ENCODE assay signal across 8 cellular contexts in the genomic region with DNA sequence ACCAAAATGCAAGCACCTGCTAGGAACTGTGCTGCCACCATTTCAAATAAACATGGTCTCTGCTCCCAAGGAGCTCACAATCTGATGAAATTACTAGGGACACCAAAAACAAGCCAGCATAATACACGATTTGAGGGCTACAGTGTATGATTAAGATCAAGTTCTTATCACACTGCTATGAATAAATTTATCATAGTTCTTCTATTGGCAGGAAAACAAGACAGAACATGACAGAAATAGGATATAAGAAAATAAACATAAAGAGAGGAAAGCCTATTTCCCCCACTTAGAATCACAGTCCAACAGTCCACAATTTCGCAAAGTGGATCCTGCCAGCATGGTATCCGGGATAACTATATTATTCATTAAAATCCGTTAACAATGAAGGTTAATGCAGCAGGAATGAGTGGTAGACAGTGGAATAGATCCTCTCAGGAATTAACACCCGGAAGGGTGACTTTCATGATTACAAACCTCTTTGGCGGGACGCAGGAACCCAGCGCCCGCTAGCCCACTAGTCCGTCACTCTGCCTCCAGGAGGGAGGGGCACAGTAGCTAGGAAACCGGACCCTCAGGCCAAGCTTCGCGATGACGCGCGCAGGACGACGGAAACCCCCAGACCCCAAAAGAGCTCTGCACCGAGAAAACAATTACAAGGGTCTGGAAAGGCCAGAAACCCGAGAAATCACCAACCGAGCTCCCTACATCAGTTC. TPM values are rescaled to one million over a fixed set of nuclear protein-coding genes. Genes with fewer than 3 reads are reported as not detected.
DNase-seq lines count a peak whose midpoint lies in the region; ATAC-seq, FAIRE-seq and TF ChIP-seq lines count a peak whose summit lies in the region.

No MANE protein-coding gene starts in this region.

- no peaks in the 10 kb centered on the region for H4K20me1 ChIP-seq in K562 (replicated peaks; ENCODE audit: control insufficient read depth, insufficient read depth, low read length)

- POLR2A ChIA-PET in K562 (lab: Yijun Ruan, JAX): interaction anchor here (0.6 to 1.5 kb wide), 10 partner anchors 9 to 599 kb away, joined by 3 to 5 read pairs (median 4); partner anchors contain the start of genes CEP57 and FAM76B

- peak overlapping the region; percentile 67 for H3K4me3 ChIP-seq in K562

- WGBS in K562 (ENCODE audit: insufficient coverage, low coverage, missing lambda C conversion rate): under 1% methylated on average over 16 of the region's 21 CpGs

- H3K27ac ChIP-seq in K562 (ENCODE audit: extremely low read depth, low read depth, low read length): peak overlapping the region; percentile 67

- no peaks in the 10 kb centered on the region for H3K9me1 ChIP-seq in K562 (ENCODE audit: control insufficient read depth, insufficient read depth, low read length)

- peaks cover 40% of the 10 kb centered on the region for H3K36me3 Mint-ChIP-seq in stimulated activated effector memory CD8-positive, alpha-beta T cell treated with anti-CD3 and anti-CD28 coated beads, Interleukin-12 subunit alpha, Interleukin-12 subunit beta, amount 100 ng/mL, for 72 hours

- peaks cover 0 to 4% of the 10 kb centered on the region in 2 experiments; a peak in 1 of 5 replicates for H3K4me1 ChIP-seq in K562 (replicated peaks in 1 of 2; ENCODE audit: control insufficient read depth in 2 of 2, insufficient read depth in 2 of 2, low read length in 2 of 2)

- H3K27me3 ChIP-seq in K562 (ENCODE audit: control insufficient read depth in 2 of 2, insufficient read depth in 2 of 2, low read length in 2 of 2): no peaks in the 10 kb centered on the region

- H3K27ac Mint-ChIP-seq in stimulated activated effector memory CD8-positive, alpha-beta T cell treated with anti-CD3 and anti-CD28 coated beads, Interleukin-12 subunit alpha, Interleukin-12 subunit beta, amount 100 ng/mL, for 72 hours: peak overlapping the region; percentile 90

- intact Hi-C loops in Right ventricle myocardium inferior (cut with DNase I) (no loop called here), cardiac septum (cut with DNase I) (loop anchor here (5.0 kb wide), 1 partner anchor 597 kb away; the partner anchor contains the start of gene CEP57), K562 (cut with micrococcal nuclease) (no loop called here)

- peak overlapping the region; percentile 90 for H3K4me2 ChIP-seq in K562 (ENCODE audit: insufficient read depth, low read length)

- no peaks in the 10 kb centered on the region for H3K9me3 Mint-ChIP-seq in stimulated activated effector memory CD8-positive, alpha-beta T cell treated with anti-CD3 and anti-CD28 coated beads, Interleukin-12 subunit alpha, Interleukin-12 subunit beta, amount 100 ng/mL, for 72 hours

- peaks cover 10% of the 10 kb centered on the region; the same call in 1 of the 2 replicates for H3K9me3 ChIP-seq in K562 (replicated peaks; ENCODE audit: control insufficient read depth, insufficient read depth, low read depth, low read length)

- CTCF ChIA-PET in K562 (lab: Yijun Ruan, JAX; ENCODE audit: low intra/inter-chr PET ratio): no interaction called here

- BruUV-seq in K562 (replicated peaks; lab: Mats Ljungman, UMichigan): TSS peak; percentile 50

- peaks cover 47% of the 10 kb centered on the region for H3K79me2 ChIP-seq in K562 (ENCODE audit: control insufficient read depth, insufficient read depth, low read length)

- peak overlapping the region; percentile 94 for H2AFZ ChIP-seq in K562 (ENCODE audit: low read depth, low read length)

- peak overlapping the region; percentile 86 for H3K4me3 Mint-ChIP-seq in stimulated activated effector memory CD8-positive, alpha-beta T cell treated with anti-CD3 and anti-CD28 coated beads, Interleukin-12 subunit alpha, Interleukin-12 subunit beta, amount 100 ng/mL, for 72 hours

- no peak for TF ChIP-seq CTCF in K562 (IDR thresholded peaks at IDR 0.05 in 2 of 3, conservative IDR thresholded peaks at IDR 0.05 in 1 of 3; ENCODE audit: insufficient read depth in 2 of 3, low read depth in 1 of 3, low read length in 3 of 3)

- peaks cover 15% of the 10 kb centered on the region; the same call in 2 of the 3 replicates for H3K36me3 ChIP-seq in K562 (ENCODE audit: control insufficient read depth, insufficient read depth, low read length)

- FAIRE-seq in K562 (lab: Jason Lieb, UNC): peak; percentile 19

- H3K9ac ChIP-seq in K562 (ENCODE audit: insufficient read depth in 1 of 2, low read depth in 2 of 2, low read length in 2 of 2): peak overlapping the region; percentile 61 to 89

- in situ Hi-C loops in K562 (cut with MboI): loop anchor here (5.0 kb wide), 1 partner anchor 42 kb away; no protein-coding TSS in a partner anchor

- DNase-seq in Right ventricle myocardium inferior (ENCODE audit: missing footprints) (no peak), cardiac septum (ENCODE audit: low spot score) (no peak), NCI-H1930 (lab: John Stamatoyannopoulos, UW) (peak; percentile 44), K562 (ENCODE audit: extremely low read depth in 1 of 4, low spot score in 3 of 4) (peak; percentile 32 to 72 (median 46)), islet precursor cell (peak; percentile 78)
- no peak for DNase-seq in stimulated activated effector memory CD8-positive, alpha-beta T cell treated with anti-CD3 and anti-CD28 coated beads, Interleukin-12 subunit alpha, Interleukin-12 subunit beta, amount 100 ng/mL, for 72 hours (ENCODE audit: low spot score in 2 of 2)
- DNase-seq in activated CD8-positive, alpha-beta memory T cell treated with anti-CD3 and anti-CD28 coated beads, Interleukin-2, amount 50 U/mL, for 4 hours: no peak

- no peak for TF ChIP-seq RAD21 in K562 (CRISPR knock-in tag; conservative IDR thresholded peaks at IDR 0.05 in 1 of 2, IDR thresholded peaks at IDR 0.05 in 1 of 2)

- ATAC-seq in Right ventricle myocardium inferior: peak; percentile 41
- peak; percentile 21 for ATAC-seq in HG02763 (IDR thresholded peaks at IDR 0.05; ENCODE audit: unreplicated experiment)
- ATAC-seq in K562: peak; percentile 69
- ATAC-seq in stimulated activated effector memory CD8-positive, alpha-beta T cell treated with anti-CD3 and anti-CD28 coated beads, Interleukin-12 subunit alpha, Interleukin-12 subunit beta, amount 100 ng/mL, for 72 hours: peak; percentile 40

- TF ChIP-seq EP300 in K562 (IDR thresholded peaks at IDR 0.05; ENCODE audit: low read length): no peak

- H3K4me1 Mint-ChIP-seq in stimulated activated effector memory CD8-positive, alpha-beta T cell treated with anti-CD3 and anti-CD28 coated beads, Interleukin-12 subunit alpha, Interleukin-12 subunit beta, amount 100 ng/mL, for 72 hours: peaks cover 45% of the 10 kb centered on the region

- TF ChIP-seq POLR2A in K562 (conservative IDR thresholded peaks at IDR 0.05): no peak

RNA-seq across cellular contexts. Expression of gene CCDC82, which starts 0.7 kb away (rescaled TPM):
- 16.9 TPM for total RNA-seq in Right ventricle myocardium inferior
- total RNA-seq in cardiac septum: 16.4 TPM
- 16.2 and 95.5 TPM in 2 replicates for total RNA-seq in K562 (2011; cell fraction: chromatin; rRNA removed; ENCODE audit: low replicate concordance)
- total RNA-seq in K562 (2011; cell fraction: nucleolus; rRNA removed): 7.0 and 10.5 TPM in 2 replicates
- 32.7 and 61.0 TPM in 2 replicates for total RNA-seq in K562 (2011; cell fraction: nucleoplasm; rRNA removed)
- 10.3 and 12.5 TPM in 2 replicates for total RNA-seq in K562 (2014; rRNA removed)
- 24.5 and 36.9 TPM in 2 replicates for total RNA-seq in K562 (2014; rRNA removed; fragmentation: Illumina TruSeq; extraction: Trizol)
- total RNA-seq in K562 (2015; rRNA removed; fragmentation: Illumina TruSeq; extraction: Trizol): 23.7 and 25.7 TPM in 2 replicates
- total RNA-seq in K562 (2021): 16.2 and 16.5 TPM in 2 replicates
- 17.5 and 21.8 TPM in 2 replicates for polyA plus RNA-seq in K562 (2011; rRNA removed)
- 1.9 and 5.6 TPM in 2 replicates for polyA plus RNA-seq in K562 (2011; cell fraction: cytosol; rRNA removed)
- 14.6 and 22.5 TPM in 2 replicates for polyA plus RNA-seq in K562 (2011; cell fraction: nucleus; rRNA removed)
- polyA plus RNA-seq in K562 (2012): 19.3 and 21.7 TPM in 2 replicates
- 44.0 and 51.3 TPM in 2 replicates for polyA plus RNA-seq in K562 (2014; fragmentation: Illumina TruSeq; extraction: Trizol)
- 10 to 100 TPM; 23.7 to 24.7 TPM for polyA plus RNA-seq in K562 (2014; fragmentation: Nextera tagmentation; extraction: Ambion mirVana)
- polyA plus RNA-seq in K562 (2014; rRNA removed): 37.2 and 45.7 TPM in 2 replicates
- 19.2 and 20.1 TPM in 2 replicates for polyA minus RNA-seq in K562 (2011; rRNA and poly(A)+ RNA removed)
- 4.2 and 4.4 TPM in 2 replicates for polyA minus RNA-seq in K562 (2011; cell fraction: cytosol; rRNA and poly(A)+ RNA removed)
- 26.7 and 39.9 TPM in 2 replicates for polyA minus RNA-seq in K562 (2011; cell fraction: nucleus; rRNA and poly(A)+ RNA removed)

RNA-seq across cellular contexts. Expression of gene JRKL, which starts 0.8 kb away (rescaled TPM):
- total RNA-seq in Right ventricle myocardium inferior (6.0 TPM), cardiac septum (7.6 TPM), K562 (2014; rRNA removed) (4.3 and 4.5 TPM in 2 replicates), K562 (2014; rRNA removed; fragmentation: Illumina TruSeq; extraction: Trizol) (10.4 and 11.5 TPM in 2 replicates), K562 (2015; rRNA removed; fragmentation: Illumina TruSeq; extraction: Trizol) (6.9 and 8.5 TPM in 2 replicates), K562 (2021) (7.7 and 8.0 TPM in 2 replicates)
- total RNA-seq in K562 (2011; cell fraction: chromatin; rRNA removed; ENCODE audit: low replicate concordance): 5.3 and 22.1 TPM in 2 replicates
- total RNA-seq in K562 (2011; cell fraction: nucleolus; rRNA removed): 3.8 and 4.7 TPM in 2 replicates
- 9.4 and 9.8 TPM in 2 replicates for total RNA-seq in K562 (2011; cell fraction: nucleoplasm; rRNA removed)
- polyA plus RNA-seq in K562 (2011; rRNA removed) (10.5 and 14.8 TPM in 2 replicates), K562 (2014; fragmentation: Illumina TruSeq; extraction: Trizol) (10.5 and 11.8 TPM in 2 replicates), K562 (2014; fragmentation: Nextera tagmentation; extraction: Ambion mirVana) (1 to 10 TPM; 4.8 to 6.8 TPM), K562 (2014; rRNA removed) (10.0 and 11.0 TPM in 2 replicates)
- polyA plus RNA-seq in K562 (2011; cell fraction: cytosol; rRNA removed): 1.3 and 4.6 TPM in 2 replicates
- 6.8 and 9.3 TPM in 2 replicates for polyA plus RNA-seq in K562 (2011; cell fraction: nucleus; rRNA removed)
- 8.1 and 9.0 TPM in 2 replicates for polyA plus RNA-seq in K562 (2012)
- polyA minus RNA-seq in K562 (2011; rRNA and poly(A)+ RNA removed): 9.9 and 14.1 TPM in 2 replicates
- polyA minus RNA-seq in K562 (2011; cell fraction: cytosol; rRNA and poly(A)+ RNA removed): 2.6 and 3.9 TPM in 2 replicates
- polyA minus RNA-seq in K562 (2011; cell fraction: nucleus; rRNA and poly(A)+ RNA removed): 4.4 and 11.4 TPM in 2 replicates

RNA-seq across cellular contexts. Expression of gene MAML2, which starts 46.1 kb away (rescaled TPM):
- total RNA-seq in Right ventricle myocardium inferior (5.2 TPM), cardiac septum (4.8 TPM), K562 (2014; rRNA removed) (5.1 and 5.2 TPM in 2 replicates), K562 (2014; rRNA removed; fragmentation: Illumina TruSeq; extraction: Trizol) (4.6 and 5.5 TPM in 2 replicates), K562 (2015; rRNA removed; fragmentation: Illumina TruSeq; extraction: Trizol) (5.7 and 6.0 TPM in 2 replicates), K562 (2021) (6.2 and 6.6 TPM in 2 replicates)
- total RNA-seq in K562 (2011; cell fraction: chromatin; rRNA removed; ENCODE audit: low replicate concordance): 8.1 and 14.3 TPM in 2 replicates
- 4.3 and 5.0 TPM in 2 replicates for total RNA-seq in K562 (2011; cell fraction: nucleolus; rRNA removed)
- 6.5 and 8.2 TPM in 2 replicates for total RNA-seq in K562 (2011; cell fraction: nucleoplasm; rRNA removed)
- polyA plus RNA-seq in K562 (2011; rRNA removed) (4.0 and 4.2 TPM in 2 replicates), K562 (2014; fragmentation: Illumina TruSeq; extraction: Trizol) (5.9 and 6.8 TPM in 2 replicates), K562 (2014; fragmentation: Nextera tagmentation; extraction: Ambion mirVana) (1 to 10 TPM in 1 of 2 experiments, under 1 TPM in 1; 0.79 to 1.5 TPM), K562 (2014; rRNA removed) (3.2 and 4.8 TPM in 2 replicates)
- 3.8 and 5.5 TPM in 2 replicates for polyA plus RNA-seq in K562 (2011; cell fraction: cytosol; rRNA removed)
- polyA plus RNA-seq in K562 (2011; cell fraction: nucleus; rRNA removed): 3.6 and 6.4 TPM in 2 replicates
- polyA plus RNA-seq in K562 (2012): 4.9 and 7.6 TPM in 2 replicates
- 9.7 and 12.0 TPM in 2 replicates for polyA minus RNA-seq in K562 (2011; rRNA and poly(A)+ RNA removed)
- polyA minus RNA-seq in K562 (2011; cell fraction: cytosol; rRNA and poly(A)+ RNA removed): 3.5 and 4.2 TPM in 2 replicates
- polyA minus RNA-seq in K562 (2011; cell fraction: nucleus; rRNA and poly(A)+ RNA removed): 9.8 and 10.5 TPM in 2 replicates

Comparison
In these comparisons a context has a peak if more than half of its experiments do, and no peak if none do; other contexts are left out.
1. DNase-seq: peak in NCI-H1930 (2 of 2), K562 (4 of 4) and islet precursor cell (single experiment); none in Right ventricle myocardium inferior (single experiment), cardiac septum (single experiment), stimulated activated effector memory CD8-positive, alpha-beta T cell treated with anti-CD3 and anti-CD28 coated beads, Interleukin-12 subunit alpha, Interleukin-12 subunit beta, amount 100 ng/mL, for 72 hours (0 of 2) and activated CD8-positive, alpha-beta memory T cell treated with anti-CD3 and anti-CD28 coated beads, Interleukin-2, amount 50 U/mL, for 4 hours (single experiment).
2. Peak in every context shown above with its lines, with median percentiles within 50 percentile points of each other: ATAC-seq.